Comparison of ENCODE assay signal across 21 cellular contexts in genomic region chr5:109080481-109080880, GRCh38.
"Had no signal": no experiment of that assay in that cellular context is flagged by ENCODE, and none has a peak within 500 bp of the region (broad histone marks: within the 10 kb centered on the region; RNA-seq: fewer than 3 reads in every experiment).

No MANE protein-coding gene starts in this region.

- H3K9me3 Mint-ChIP-seq: natural killer cell; neural progenitor cell; stimulated activated effector memory CD8-positive, alpha-beta T cell treated with anti-CD3 and anti-CD28 coated beads, Interleukin-12 subunit alpha, Interleukin-12 subunit beta, amount 100 ng/mL, for 72 hours had no signal

- DNase-seq: effector CD8-positive, alpha-beta T cell; foreskin melanocyte; head of caudate nucleus; hippocampal formation; kidney glomerular epithelial cell; mammary epithelial cell; natural killer cell; nucleus accumbens; ovary; right cardiac atrium; stimulated activated CD4-positive, alpha-beta T cell treated with anti-CD3 and anti-CD28 coated beads, Interleukin-4, amount 100 ng/mL, for 1 hour; stimulated activated CD8-positive, alpha-beta memory T cell treated with anti-CD3 and anti-CD28 coated beads, Interleukin-4, amount 100 ng/mL, for 48 hours; stimulated activated naive CD8-positive, alpha-beta T cell treated with anti-CD3 and anti-CD28 coated beads, Interleukin-15, Interleukin-2, amounts not matched to agents 100 U/mL and 50 U/mL, for 24 hours; thyroid gland; upper lobe of left lung; uterus had no signal

- H3K4me1 ChIP-seq: neural progenitor cell, suprapubic skin, thyroid gland, upper lobe of left lung, uterus had no signal

- H3K9ac ChIP-seq: neural progenitor cell had no signal

- H3K36me3 ChIP-seq: neural progenitor cell, ovary, suprapubic skin, thyroid gland, upper lobe of left lung, uterus had no signal

- H3K27me3 Mint-ChIP-seq: progenitor cell of endocrine pancreas had no signal

- H3K27ac ChIP-seq: coronary artery, neural progenitor cell, ovary, suprapubic skin, thyroid gland, upper lobe of left lung, uterus had no signal

- H3K36me3 Mint-ChIP-seq: natural killer cell; neural progenitor cell; stimulated activated effector memory CD8-positive, alpha-beta T cell treated with anti-CD3 and anti-CD28 coated beads, Interleukin-12 subunit alpha, Interleukin-12 subunit beta, amount 100 ng/mL, for 72 hours had no signal

- H3K4me3 Mint-ChIP-seq: natural killer cell; neural progenitor cell; stimulated activated effector memory CD8-positive, alpha-beta T cell treated with anti-CD3 and anti-CD28 coated beads, Interleukin-12 subunit alpha, Interleukin-12 subunit beta, amount 100 ng/mL, for 72 hours had no signal

- H3K4me3 ChIP-seq: coronary artery, neural progenitor cell, ovary, suprapubic skin, thyroid gland, upper lobe of left lung, uterus had no signal

- H3K27me3 ChIP-seq: neural progenitor cell, ovary, suprapubic skin, thyroid gland, upper lobe of left lung, uterus had no signal

- H3K4me1 Mint-ChIP-seq: natural killer cell; neural progenitor cell; stimulated activated effector memory CD8-positive, alpha-beta T cell treated with anti-CD3 and anti-CD28 coated beads, Interleukin-12 subunit alpha, Interleukin-12 subunit beta, amount 100 ng/mL, for 72 hours had no signal

- ATAC-seq: natural killer cell; right cardiac atrium; stimulated activated effector memory CD8-positive, alpha-beta T cell treated with anti-CD3 and anti-CD28 coated beads, Interleukin-12 subunit alpha, Interleukin-12 subunit beta, amount 100 ng/mL, for 72 hours; stimulated activated naive CD8-positive, alpha-beta T cell treated with anti-CD3 and anti-CD28 coated beads, Interleukin-15, Interleukin-2, amounts not matched to agents 100 U/mL and 50 U/mL, for 24 hours had no signal

- H3K9me3 ChIP-seq: ovary, suprapubic skin, thyroid gland, upper lobe of left lung, uterus had no signal

- H3K27ac Mint-ChIP-seq: natural killer cell; neural progenitor cell; progenitor cell of endocrine pancreas; stimulated activated effector memory CD8-positive, alpha-beta T cell treated with anti-CD3 and anti-CD28 coated beads, Interleukin-12 subunit alpha, Interleukin-12 subunit beta, amount 100 ng/mL, for 72 hours had no signal
